In genomic region chr19:48881741-48882657, GRCh38 we compare ENCODE assay signal across 13 cellular contexts. TPM values are rescaled to one million over a fixed set of nuclear protein-coding genes. Genes with fewer than 3 reads are reported as not detected.
DNase-seq lines count a peak whose midpoint lies in the region; ATAC-seq, FAIRE-seq and TF ChIP-seq lines count a peak whose summit lies in the region.
"Had no signal": no experiment of that assay in that cellular context is flagged by ENCODE, and none has a peak within 500 bp of the region (broad histone marks: within the 10 kb centered on the region; RNA-seq: fewer than 3 reads in every experiment).

No MANE protein-coding gene starts in this region.

- H3K9me3 Mint-ChIP-seq in endodermal cell: peaks cover 2% of the 10 kb centered on the region

- WGBS in endodermal cell (ENCODE audit: insufficient coverage in 1 of 2, insufficient read length in 1 of 2), 2 experiments: 86 to 89% methylated on average over 26 to 29 of the region's 30 CpGs
- 80 to 86% (median 84%) methylated on average over 30 of the region's 30 CpGs for WGBS in spleen, 5 donors

- no peaks in the 10 kb centered on the region for H3K4me1 ChIP-seq in endodermal cell (ENCODE audit: control insufficient read depth, insufficient read depth, low read length)
- H3K4me1 ChIP-seq in spleen: peaks cover 3 to 52% (median 16%) of the 10 kb centered on the region in 6 donors
- no peaks in the 10 kb centered on the region for H3K4me1 ChIP-seq in kidney (ENCODE audit: control insufficient read depth in 1 of 2, insufficient read depth in 1 of 2, low read depth in 1 of 2, low read length in 2 of 2)
- H3K4me1 ChIP-seq: SJCRH30 had no signal

- H3K9me3 ChIP-seq in endodermal cell (ENCODE audit: control insufficient read depth, low read length) (peaks cover 8% of the 10 kb centered on the region), spleen (no peaks in the 10 kb centered on the region), kidney (ENCODE audit: control insufficient read depth in 1 of 2, low read length in 2 of 2) (no peaks in the 10 kb centered on the region)
- H3K9me3 ChIP-seq: sigmoid colon, SJCRH30 had no signal

- no peak overlapping the region for H3K27ac Mint-ChIP-seq in endodermal cell

- no peak overlapping the region for H3K4me3 Mint-ChIP-seq in endodermal cell

- TF ChIP-seq CTCF in endodermal cell (conservative IDR thresholded peaks at IDR 0.05): no peak
- TF ChIP-seq CTCF in spleen (IDR thresholded peaks at IDR 0.05 in 8 of 11, conservative IDR thresholded peaks at IDR 0.05 in 3 of 11): no peak
- TF ChIP-seq CTCF in kidney (IDR thresholded peaks at IDR 0.05; ENCODE audit: borderline replicate concordance, extremely low read depth, insufficient read depth): no peak

- H3K4me3 ChIP-seq in endodermal cell (ENCODE audit: low read length) (no peak overlapping the region), spleen (no peak overlapping the region), kidney (ENCODE audit: low read length in 2 of 2) (no peak overlapping the region)
- H3K4me3 ChIP-seq: sigmoid colon, SJCRH30 had no signal

- no peak for FAIRE-seq in kidney (lab: Jason Lieb, UNC)
- FAIRE-seq: GM18507 had no signal

- no peaks in the 10 kb centered on the region for H3K27me3 ChIP-seq in endodermal cell (ENCODE audit: control insufficient read depth, insufficient read depth, low read length, poor library complexity, severe bottlenecking)
- no peaks in the 10 kb centered on the region for H3K27me3 ChIP-seq in spleen (replicated peaks in 1 of 7)
- H3K27me3 ChIP-seq: sigmoid colon, SJCRH30 had no signal

- TF ChIP-seq POLR2A in spleen (IDR thresholded peaks at IDR 0.05): no peak

- peaks cover 18% of the 10 kb centered on the region for H3K36me3 Mint-ChIP-seq in endodermal cell (ENCODE audit: low read depth)

- H3K9ac ChIP-seq in endodermal cell (ENCODE audit: extremely low read depth, low read length, poor library complexity, severe bottlenecking): no peak overlapping the region
- no peak overlapping the region for H3K9ac ChIP-seq in kidney (ENCODE audit: low read length in 2 of 2)

- no peak for DNase-seq in activated CD4-positive, CD25-positive, alpha-beta regulatory T cell treated with anti-CD3 and anti-CD28 coated beads, Interleukin-2, amount 50 U/mL, for 72 hours
- DNase-seq in NCI-H82 treated with DMSO at 0.1 percent for 48 hours (lab: John Stamatoyannopoulos, UW; ENCODE audit: unreplicated experiment): peak; percentile 48
- peak; percentile 83 for DNase-seq in endodermal cell
- DNase-seq in spleen: no peak
- DNase-seq in activated CD8-positive, alpha-beta memory T cell treated with anti-CD3 and anti-CD28 coated beads, Interleukin-2, amount 50 U/mL, for 4 hours: no peak
- DNase-seq in kidney: no peak
- DNase-seq: KBM-7, sigmoid colon had no signal

- intact Hi-C loops in spleen (cut with DNase I; ENCODE audit: low total_unique reads) (no loop called here), kidney (cut with DNase I) (no loop called here)

- peaks cover 6% of the 10 kb centered on the region for H3K4me1 Mint-ChIP-seq in endodermal cell

- H3K27me3 Mint-ChIP-seq in endodermal cell (ENCODE audit: insufficient read depth): no peaks in the 10 kb centered on the region

- H3K27ac ChIP-seq in endodermal cell (ENCODE audit: low read depth, low read length) (no peak overlapping the region), spleen (peak overlapping the region in 5 of 8 donors; percentile 20 to 99 (median 30)), kidney (ENCODE audit: low read depth in 2 of 2, low read length in 2 of 2) (no peak overlapping the region)
- H3K27ac ChIP-seq: SJCRH30 had no signal

- H3K36me3 ChIP-seq in endodermal cell (ENCODE audit: control insufficient read depth, insufficient read depth, low read length) (peaks cover 3% of the 10 kb centered on the region), spleen (peaks cover 0 to 31% (median 5%) of the 10 kb centered on the region in 6 donors), kidney (ENCODE audit: control insufficient read depth in 1 of 2, insufficient read depth in 2 of 2, low read length in 2 of 2) (peaks cover 0 to 2% of the 10 kb centered on the region in 2 donors)
- H3K36me3 ChIP-seq: SJCRH30 had no signal

- peak; percentile 64 to 67 for ATAC-seq in activated CD4-positive, CD25-positive, alpha-beta regulatory T cell treated with anti-CD3 and anti-CD28 coated beads, Interleukin-2, amount 50 U/mL, for 24 hours
- ATAC-seq in GM19395 (IDR thresholded peaks at IDR 0.05; ENCODE audit: unreplicated experiment): no peak

RNA-seq across cellular contexts. Expression of gene PPP1R15A, which starts 9.8 kb away (rescaled TPM):
- total RNA-seq in endodermal cell (10 to 100 TPM; 41.5 to 45.0 TPM), spleen (10 to 100 TPM; 30.2 to 74.2 (median 47.6) TPM), kidney (45.1 TPM)
- polyA plus RNA-seq in endodermal cell (2013, experiment 1 of 2): 33.8 TPM
- polyA plus RNA-seq in endodermal cell (2013, experiment 2 of 2): 34.1 TPM
- polyA plus RNA-seq in spleen (10 to 100 TPM; 18.5 to 54.5 (median 21.5) TPM), kidney (ENCODE audit: insufficient read depth, low read depth, low replicate concordance) (24.7 TPM)

RNA-seq across cellular contexts. Expression of gene PLEKHA4, which starts 13.6 kb away (rescaled TPM):
- total RNA-seq in endodermal cell (1 to 10 TPM; 6.6 to 7.0 TPM), spleen (10 to 100 TPM in 6 of 7 donors, 1 to 10 TPM in 1; 8.6 to 24.2 (median 16.0) TPM), kidney (79.1 TPM)
- 19.7 TPM for polyA plus RNA-seq in endodermal cell (2013, experiment 1 of 2)
- 15.2 TPM for polyA plus RNA-seq in endodermal cell (2013, experiment 2 of 2)
- polyA plus RNA-seq in spleen (10 to 100 TPM; 12.2 to 20.6 (median 13.8) TPM), kidney (ENCODE audit: insufficient read depth, low read depth, low replicate concordance) (22.9 TPM)

RNA-seq across cellular contexts. Expression of gene TULP2, which starts 16.5 kb away (rescaled TPM):
- total RNA-seq in endodermal cell (1 to 10 TPM; 1.2 to 2.1 TPM), spleen (1 to 10 TPM in 3 of 7 donors, under 1 TPM in 3, not detected in 1; 0.34 to 5.0 (median 1.3) TPM), kidney (not detected)
- polyA plus RNA-seq in endodermal cell (2013, experiment 1 of 2): not detected
- polyA plus RNA-seq in endodermal cell (2013, experiment 2 of 2): not detected
- polyA plus RNA-seq in spleen (under 1 TPM in 2 of 3 donors, not detected in 1; 0.14 to 0.32 TPM), kidney (ENCODE audit: insufficient read depth, low read depth, low replicate concordance) (not detected)
- total RNA-seq: kidney epithelial cell, SJCRH30 had no signal

RNA-seq across cellular contexts. Expression of gene NUCB1, which starts 18.1 kb away (rescaled TPM):
- 100 to 1,000 TPM; 177 to 222 TPM for total RNA-seq in endodermal cell
- 154 TPM for polyA plus RNA-seq in endodermal cell (2013, experiment 1 of 2)
- polyA plus RNA-seq in endodermal cell (2013, experiment 2 of 2): 139 TPM
- total RNA-seq in spleen: 100 to 1,000 TPM; 217 to 321 (median 268) TPM
- 100 to 1,000 TPM in 1 of 3 donors, 10 to 100 TPM in 2; 67.6 to 125 (median 72.4) TPM for polyA plus RNA-seq in spleen
- total RNA-seq in kidney: 265 TPM
- 503 TPM for polyA plus RNA-seq in kidney (ENCODE audit: insufficient read depth, low read depth, low replicate concordance)

RNA-seq across cellular contexts. Expression of gene HSD17B14, which starts 45.7 kb away (rescaled TPM):
- total RNA-seq in endodermal cell: 10 to 100 TPM; 43.0 to 81.0 TPM
- polyA plus RNA-seq in endodermal cell (2013, experiment 1 of 2): 20.0 TPM
- 19.0 TPM for polyA plus RNA-seq in endodermal cell (2013, experiment 2 of 2)
- 10 to 100 TPM in 3 of 7 donors, 1 to 10 TPM in 4; 2.4 to 14.7 (median 8.1) TPM for total RNA-seq in spleen
- polyA plus RNA-seq in spleen: 10 to 100 TPM; 10.1 to 16.5 (median 11.2) TPM
- 5.2 TPM for total RNA-seq in kidney
- polyA plus RNA-seq in kidney (ENCODE audit: insufficient read depth, low read depth, low replicate concordance): 141 TPM
- total RNA-seq: SJCRH30 had no signal

Comparison
In these comparisons a context has a peak if more than half of its experiments do, and no peak if none do; other contexts are left out.
1. DNase-seq: peak in NCI-H82 treated with DMSO at 0.1 percent for 48 hours (single experiment) and endodermal cell (single experiment); none in activated CD4-positive, CD25-positive, alpha-beta regulatory T cell treated with anti-CD3 and anti-CD28 coated beads, Interleukin-2, amount 50 U/mL, for 72 hours (single experiment), spleen (single experiment), activated CD8-positive, alpha-beta memory T cell treated with anti-CD3 and anti-CD28 coated beads, Interleukin-2, amount 50 U/mL, for 4 hours (single experiment) and kidney (single experiment).
2. H3K27ac ChIP-seq: peak in spleen (5 of 8); none in endodermal cell (single experiment) and kidney (0 of 2).